In genomic region chr2:101732199-101732598, GRCh38 we compare ENCODE assay signal across 20 cellular contexts. TPM values are rescaled to one million over a fixed set of nuclear protein-coding genes. Genes with fewer than 3 reads are reported as not detected.
A peak's percentile ranks its signal among the peaks of the same experiment; 100 is the strongest.
DNase-seq lines count a peak whose midpoint lies in the region; ATAC-seq, FAIRE-seq and TF ChIP-seq lines count a peak whose summit lies in the region.
"Had no signal": no experiment of that assay in that cellular context is flagged by ENCODE, and none has a peak within 500 bp of the region (broad histone marks: within the 10 kb centered on the region; RNA-seq: fewer than 3 reads in every experiment).

No MANE protein-coding gene starts in this region.

- POLR2A ChIA-PET in HepG2 (lab: Yijun Ruan, JAX) = interaction anchor here (0.6 to 3.2 kb wide), 8 partner anchors 8 to 176 kb away, joined by 3 to 21 read pairs (median 6); partner anchors contain the start of gene MAP4K4

- DNase-seq in HepG2 (ENCODE audit: low spot score) = no peak
- no peak for DNase-seq in right lobe of liver
- no peak for DNase-seq in memory B cell (ENCODE audit: low spot score in 2 of 2)
- no peak for DNase-seq in dermis blood vessel endothelial cell
- DNase-seq in NCI-H187 (lab: John Stamatoyannopoulos, UW) = no peak
- no peak for DNase-seq in NCI-H2081 (lab: John Stamatoyannopoulos, UW)
- DNase-seq: activated CD4-positive, alpha-beta T cell treated with anti-CD3 and anti-CD28 coated beads, Interleukin-2, amount 50 U/mL, for 1 hour; AML-193; anterior cingulate cortex; endodermal cell; heart left ventricle; NCI-H1105; NCI-H2107; nucleus accumbens; OCI-M1; right cardiac atrium; SHP77; transverse colon had no signal

- H2AFZ ChIP-seq in HepG2 (ENCODE audit: low read length) (no peak overlapping the region), OCI-LY1 (ENCODE audit: low read length) (no peak overlapping the region)

- no peak for TF ChIP-seq RAD21 in HepG2 (CRISPR knock-in tag; IDR thresholded peaks at IDR 0.05)

- H3K36me3 ChIP-seq in HepG2 (replicated peaks in 1 of 2; ENCODE audit: control insufficient read depth in 1 of 2, insufficient read depth in 2 of 2, low read length in 2 of 2) = peaks cover 6 to 10% of the 10 kb centered on the region in 2 experiments; a peak in 3 of 5 replicates
- H3K36me3 ChIP-seq in right lobe of liver = no peaks in the 10 kb centered on the region
- H3K36me3 ChIP-seq in OCI-LY1 (ENCODE audit: insufficient read depth, low read length) = no peaks in the 10 kb centered on the region
- H3K36me3 ChIP-seq: heart left ventricle, transverse colon had no signal

- peaks cover 100% of the 10 kb centered on the region for H3K4me1 ChIP-seq in HepG2 (ENCODE audit: insufficient read depth, low read length)
- peaks cover 0 to 47% (median 24%) of the 10 kb centered on the region in 4 donors for H3K4me1 ChIP-seq in right lobe of liver
- peaks cover 87% of the 10 kb centered on the region for H3K4me1 ChIP-seq in OCI-LY1 (ENCODE audit: insufficient read depth, low read length, severe bottlenecking)

- no peak for ATAC-seq in HepG2
- ATAC-seq in right lobe of liver = no peak
- no peak for ATAC-seq in memory B cell (ENCODE audit: low read depth)
- ATAC-seq: heart left ventricle had no signal

- H3K79me2 ChIP-seq in HepG2 (ENCODE audit: insufficient read depth, low read length) = peaks cover 100% of the 10 kb centered on the region
- H3K79me2 ChIP-seq in OCI-LY1 (ENCODE audit: insufficient read depth, low read length) = peaks cover 83% of the 10 kb centered on the region

- TF ChIP-seq POLR2A in HepG2 (IDR thresholded peaks at IDR 0.05; ENCODE audit: insufficient read depth in 1 of 2, low read depth in 2 of 2, low read length in 2 of 2) (no peak), right lobe of liver (IDR thresholded peaks at IDR 0.05) (no peak)

- H3K9me2 ChIP-seq in OCI-LY1 (ENCODE audit: low read depth, low read length) = no peaks in the 10 kb centered on the region

- H3K9ac ChIP-seq in HepG2 (ENCODE audit: insufficient read depth, low read depth, low read length) (peak overlapping the region; percentile 40; the same call in 1 of the 2 replicates), OCI-LY1 (ENCODE audit: low read length) (no peak overlapping the region)

- TF ChIP-seq CTCF in HepG2 (CRISPR knock-in tag; IDR thresholded peaks at IDR 0.05) (no peak), right lobe of liver (IDR thresholded peaks at IDR 0.05) (no peak), OCI-LY1 (IDR thresholded peaks at IDR 0.05; ENCODE audit: low read length) (no peak)

- no peaks in the 10 kb centered on the region for H3K9me3 Mint-ChIP-seq in memory B cell
- H3K9me3 Mint-ChIP-seq: endodermal cell had no signal

- no peaks in the 10 kb centered on the region for H3K27me3 Mint-ChIP-seq in memory B cell

- H3F3A ChIP-seq in OCI-LY1 (ENCODE audit: insufficient read depth, low read length) = no peaks in the 10 kb centered on the region

- intact Hi-C loops in HepG2 (cut with micrococcal nuclease; ENCODE audit: unreplicated experiment) (loop anchor here (2.0 kb wide), 1 partner anchor 31 kb away; no protein-coding TSS in a partner anchor), right lobe of liver (cut with DNase I) (no loop called here)

- H3K27me3 ChIP-seq in HepG2 (ENCODE audit: control insufficient read depth in 1 of 2, insufficient read depth in 2 of 2, low read length in 2 of 2) (no peaks in the 10 kb centered on the region), right lobe of liver (no peaks in the 10 kb centered on the region), OCI-LY1 (ENCODE audit: insufficient read depth, low read length) (no peaks in the 10 kb centered on the region)
- H3K27me3 ChIP-seq: heart left ventricle, transverse colon had no signal

- H3K27ac Mint-ChIP-seq in memory B cell = peak overlapping the region; percentile 33
- H3K27ac Mint-ChIP-seq: endodermal cell had no signal

- peaks cover 5% of the 10 kb centered on the region for H3K36me3 Mint-ChIP-seq in memory B cell

- peaks cover 57% of the 10 kb centered on the region for H3K4me1 Mint-ChIP-seq in memory B cell

- no peak for FAIRE-seq in HepG2 (lab: Jason Lieb, UNC)
- FAIRE-seq: GM18507 had no signal

- in situ Hi-C loops in HepG2 (cut with HindIII; ENCODE audit: extremely low pct_ligation_motif_present, low pct_unique_long_range_greater_than_20kb) = no loop called here

- 83% methylated on average over 4 of the region's 4 CpGs for WGBS in HepG2 (ENCODE audit: low lambda C conversion rate)
- WGBS in right lobe of liver (ENCODE audit: insufficient coverage, low coverage, low lambda C conversion rate, missing lambda C conversion rate) = 41% methylated on average over 2 of the region's 4 CpGs

- H3K27ac ChIP-seq in HepG2 (ENCODE audit: extremely low read length, insufficient read depth, low read length) (peak overlapping the region; percentile 90), right lobe of liver (no peak overlapping the region), OCI-LY1 (ENCODE audit: low read depth, low read length, poor library complexity, severe bottlenecking) (peak overlapping the region; percentile 31)
- H3K27ac ChIP-seq: transverse colon had no signal

- TF ChIP-seq EP300 in HepG2 (IDR thresholded peaks at IDR 0.05; ENCODE audit: low read depth in 2 of 2, low read length in 2 of 2) (no peak), HepG2 (CRISPR knock-in tag; IDR thresholded peaks at IDR 0.05; ENCODE audit: borderline replicate concordance) (no peak)

- no peak overlapping the region for H3K4me3 Mint-ChIP-seq in memory B cell
- H3K4me3 Mint-ChIP-seq: endodermal cell had no signal

- H3K9me3 ChIP-seq in HepG2 (ENCODE audit: low read length) = no peaks in the 10 kb centered on the region
- H3K9me3 ChIP-seq in right lobe of liver = no peaks in the 10 kb centered on the region
- H3K9me3 ChIP-seq in OCI-LY1 (ENCODE audit: low read length) = no peaks in the 10 kb centered on the region
- H3K9me3 ChIP-seq: heart left ventricle, transverse colon had no signal

- no TSS peak for BruUV-seq in HepG2 (replicated peaks; lab: Mats Ljungman, UMichigan)

- peak overlapping the region; percentile 77 for H3K4me2 ChIP-seq in HepG2 (ENCODE audit: low read depth, low read length)
- H3K4me2 ChIP-seq in OCI-LY1 (ENCODE audit: low read length) = no peak overlapping the region

- H4K20me1 ChIP-seq in HepG2 (ENCODE audit: insufficient read depth, low read length) (peaks cover 86% of the 10 kb centered on the region), OCI-LY1 (ENCODE audit: insufficient read depth, low read length) (no peaks in the 10 kb centered on the region)

- CTCF ChIA-PET in HepG2 (lab: Yijun Ruan, JAX; ENCODE audit: low intra/inter-chr PET ratio, low total read pairs) = no interaction called here

- H3K4me3 ChIP-seq in HepG2 (replicated peaks in 1 of 3; ENCODE audit: insufficient read depth in 1 of 3, low read depth in 2 of 3, low read length in 3 of 3) (no peak overlapping the region), right lobe of liver (no peak overlapping the region), OCI-LY1 (ENCODE audit: low read depth, low read length, poor library complexity, severe bottlenecking) (no peak overlapping the region)
- H3K4me3 ChIP-seq: heart left ventricle, transverse colon had no signal

TF ChIP-seq in HepG2, 621 proteins besides CTCF, POLR2A, EP300 and RAD21 (continues in another document):
- TF ChIP-seq RBM22 (optimal IDR thresholded peaks at IDR 0.05; ENCODE audit: low read length) = peak; percentile 48

RNA-seq across cellular contexts. Expression of gene MAP4K4, which starts 34.7 kb away (rescaled TPM):
- total RNA-seq in HepG2 (2016; rRNA removed; fragmentation: Illumina TruSeq; extraction: Trizol) (264 and 301 TPM in 2 replicates), right lobe of liver (10 to 100 TPM; 29.8 to 36.5 (median 31.1) TPM), dermis blood vessel endothelial cell (192 and 255 TPM in 2 replicates)
- 62.1 and 62.9 TPM in 2 replicates for total RNA-seq in HepG2 (2016; cell fraction: cytosol; rRNA removed; fragmentation: Illumina TruSeq; extraction: Trizol; ENCODE audit: low read depth)
- 264 and 269 TPM in 2 replicates for total RNA-seq in HepG2 (2016; cell fraction: insoluble cytoplasmic fraction; rRNA removed; fragmentation: Illumina TruSeq; extraction: Trizol)
- 200 and 238 TPM in 2 replicates for total RNA-seq in HepG2 (2016; cell fraction: membrane; rRNA removed; fragmentation: Illumina TruSeq; extraction: Trizol)
- 292 and 308 TPM in 2 replicates for total RNA-seq in HepG2 (2016; cell fraction: nucleus; rRNA removed; fragmentation: Illumina TruSeq; extraction: Trizol)
- 101 and 105 TPM in 2 replicates for polyA plus RNA-seq in HepG2 (2011; rRNA removed)
- polyA plus RNA-seq in HepG2 (2011; cell fraction: cytosol; rRNA removed) = 67.0 and 72.8 TPM in 2 replicates
- 261 and 287 TPM in 2 replicates for polyA plus RNA-seq in HepG2 (2011; cell fraction: nucleus; rRNA removed)
- 138 and 155 TPM in 2 replicates for polyA plus RNA-seq in HepG2 (2012)
- 48.8 and 52.9 TPM in 2 replicates for polyA plus RNA-seq in HepG2 (2016; cell fraction: cytosol; fragmentation: Illumina TruSeq; extraction: Trizol; ENCODE audit: low read depth)
- 269 and 298 TPM in 2 replicates for polyA plus RNA-seq in HepG2 (2016; cell fraction: insoluble cytoplasmic fraction; fragmentation: Illumina TruSeq; extraction: Trizol; ENCODE audit: low read depth)
- 137 and 163 TPM in 2 replicates for polyA plus RNA-seq in HepG2 (2016; cell fraction: membrane; fragmentation: Illumina TruSeq; extraction: Trizol; ENCODE audit: low read depth)
- polyA plus RNA-seq in HepG2 (2016; cell fraction: nucleus; fragmentation: Illumina TruSeq; extraction: Trizol; ENCODE audit: insufficient read depth, low read depth) = 298 and 312 TPM in 2 replicates
- 84.0 and 279 TPM in 2 replicates for polyA minus RNA-seq in HepG2 (2011; rRNA and poly(A)+ RNA removed; ENCODE audit: low replicate concordance)
- 99.4 and 99.7 TPM in 2 replicates for polyA minus RNA-seq in HepG2 (2011; cell fraction: cytosol; rRNA and poly(A)+ RNA removed)
- polyA minus RNA-seq in HepG2 (2011; cell fraction: nucleus; rRNA and poly(A)+ RNA removed) = 680 and 703 TPM in 2 replicates

Comparison
In these comparisons a context has a peak if more than half of its experiments do, and no peak if none do; other contexts are left out.
1. H3K27ac ChIP-seq: peak in HepG2 (single experiment) and OCI-LY1 (single experiment); none in right lobe of liver (0 of 3).